Comparison of ENCODE assay signal across 15 cellular contexts in genomic region chr20:46751856-46752255, GRCh38. TPM values are rescaled to one million over a fixed set of nuclear protein-coding genes. Genes with fewer than 3 reads are reported as not detected.
DNase-seq lines count a peak whose midpoint lies in the region; ATAC-seq and TF ChIP-seq lines count a peak whose summit lies in the region.
"Had no signal": no experiment of that assay in that cellular context is flagged by ENCODE, and none has a peak within 500 bp of the region (broad histone marks: within the 10 kb centered on the region; RNA-seq: fewer than 3 reads in every experiment).

No MANE protein-coding gene starts in this region.

- TF ChIP-seq CTCF in AG10803 (conservative IDR thresholded peaks at IDR 0.05; ENCODE audit: low read length) = no peak
- TF ChIP-seq CTCF in foreskin fibroblast (IDR thresholded peaks at IDR 0.05; ENCODE audit: low read depth, low read length) = no peak

- no peak overlapping the region for H3K4me3 Mint-ChIP-seq in stimulated activated naive B cell treated with anti-CD40 and anti-IgM and Interleukin-4, amounts not matched to agents 10 μg/mL and 1 μg/mL and 100 μg/mL, for 72 hours
- H3K4me3 Mint-ChIP-seq: activated T-cell treated with anti-CD3 and anti-CD28 coated beads, Interleukin-2, amount 50 U/mL, for 4 hours; memory B cell; neural crest cell; T-helper 2 cell treated with Interferon-gamma antibody and Interleukin-4, amounts not matched to agents 5 μg/mL and 100 μg/mL, for 36 hours had no signal

- H3K4me3 ChIP-seq in AG10803 (ENCODE audit: low read length) (peak overlapping the region; percentile 47), H7 (ENCODE audit: insufficient read depth, low read depth, low read length) (no peak overlapping the region), foreskin fibroblast (ENCODE audit: low read depth in 1 of 2, low read length in 2 of 2) (peak overlapping the region in 1 of 2 donors; percentile 24)
- H3K4me3 ChIP-seq: thoracic aorta had no signal

- H3K27me3 ChIP-seq in H7 (ENCODE audit: control insufficient read depth, insufficient read depth, low read length) = no peaks in the 10 kb centered on the region

- H3K27me3 Mint-ChIP-seq in stimulated activated naive B cell treated with anti-CD40 and anti-IgM and Interleukin-4, amounts not matched to agents 10 μg/mL and 1 μg/mL and 100 μg/mL, for 72 hours = peaks cover 34 to 53% of the 10 kb centered on the region in 2 donors

- no peak overlapping the region for H3K27ac Mint-ChIP-seq in stimulated activated naive B cell treated with anti-CD40 and anti-IgM and Interleukin-4, amounts not matched to agents 10 μg/mL and 1 μg/mL and 100 μg/mL, for 72 hours
- H3K27ac Mint-ChIP-seq: memory B cell; T-helper 2 cell treated with Interferon-gamma antibody and Interleukin-4, amounts not matched to agents 5 μg/mL and 100 μg/mL, for 36 hours had no signal

- peaks cover 0 to 5% of the 10 kb centered on the region in 2 donors for H3K4me1 Mint-ChIP-seq in stimulated activated naive B cell treated with anti-CD40 and anti-IgM and Interleukin-4, amounts not matched to agents 10 μg/mL and 1 μg/mL and 100 μg/mL, for 72 hours

- no peaks in the 10 kb centered on the region for H3K36me3 ChIP-seq in H7 (replicated peaks; ENCODE audit: control insufficient read depth, insufficient read depth, low read length)
- H3K36me3 ChIP-seq: thoracic aorta had no signal

- no peaks in the 10 kb centered on the region for H3K9me3 Mint-ChIP-seq in stimulated activated naive B cell treated with anti-CD40 and anti-IgM and Interleukin-4, amounts not matched to agents 10 μg/mL and 1 μg/mL and 100 μg/mL, for 72 hours
- H3K9me3 Mint-ChIP-seq: activated T-cell treated with anti-CD3 and anti-CD28 coated beads, Interleukin-2, amount 50 U/mL, for 4 hours; memory B cell; neural crest cell; T-helper 2 cell treated with Interferon-gamma antibody and Interleukin-4, amounts not matched to agents 5 μg/mL and 100 μg/mL, for 36 hours had no signal

- ATAC-seq in GM18870 (IDR thresholded peaks at IDR 0.05; ENCODE audit: unreplicated experiment) = no peak
- ATAC-seq in stimulated activated naive B cell treated with anti-CD40 and anti-IgM and Interleukin-4, amounts not matched to agents 10 μg/mL and 1 μg/mL and 100 μg/mL, for 72 hours (replicated peaks) = no peak
- ATAC-seq: activated T-cell treated with anti-CD3 and anti-CD28 coated beads, Interleukin-2, amount 50 U/mL, for 4 hours had no signal

- DNase-seq in AG10803 (ENCODE audit: low read depth) (peak; percentile 80), H7 (peak; percentile 53), SHP77 (lab: John Stamatoyannopoulos, UW) (peak; percentile 83 to 88), foreskin fibroblast (peak; percentile 20 to 74), T-helper 2 cell (no peak), ecto neural progenitor cell (ENCODE audit: low spot score) (no peak)
- DNase-seq in stimulated activated naive B cell treated with anti-CD40 and anti-IgM and Interleukin-4, amounts not matched to agents 10 μg/mL and 1 μg/mL and 100 μg/mL, for 72 hours = no peak
- DNase-seq: activated T-cell treated with anti-CD3 and anti-CD28 coated beads, Interleukin-2, amount 50 U/mL, for 4 hours; cerebellar nuclear complex; stimulated activated CD4-positive, alpha-beta T cell treated with anti-CD3 and anti-CD28 coated beads, Interleukin-1b, Interleukin-23, amount 100 ng/mL, for 48 hours had no signal

- no peaks in the 10 kb centered on the region for H3K36me3 Mint-ChIP-seq in stimulated activated naive B cell treated with anti-CD40 and anti-IgM and Interleukin-4, amounts not matched to agents 10 μg/mL and 1 μg/mL and 100 μg/mL, for 72 hours
- H3K36me3 Mint-ChIP-seq: memory B cell had no signal

RNA-seq across cellular contexts. Expression of gene SLC2A10, which starts 42.4 kb away (rescaled TPM):
- total RNA-seq in H7 (2014; rRNA removed; shearing (Covaris generic)) = 7.4 and 9.5 TPM in 2 replicates
- total RNA-seq: activated T-cell treated with anti-CD3 and anti-CD28 coated beads, Interleukin-2, amount 50 U/mL, for 4 hours had no signal

Comparison
In these comparisons a context has a peak if more than half of its experiments do, and no peak if none do; other contexts are left out.
1. DNase-seq: peak in AG10803 (single experiment), H7 (single experiment), SHP77 (2 of 2) and foreskin fibroblast (2 of 2); none in stimulated activated naive B cell treated with anti-CD40 and anti-IgM and Interleukin-4, amounts not matched to agents 10 μg/mL and 1 μg/mL and 100 μg/mL, for 72 hours (single experiment), T-helper 2 cell (0 of 5) and ecto neural progenitor cell (single experiment).